Comparison of ENCODE assay signal across 1 cellular context in the genomic region with DNA sequence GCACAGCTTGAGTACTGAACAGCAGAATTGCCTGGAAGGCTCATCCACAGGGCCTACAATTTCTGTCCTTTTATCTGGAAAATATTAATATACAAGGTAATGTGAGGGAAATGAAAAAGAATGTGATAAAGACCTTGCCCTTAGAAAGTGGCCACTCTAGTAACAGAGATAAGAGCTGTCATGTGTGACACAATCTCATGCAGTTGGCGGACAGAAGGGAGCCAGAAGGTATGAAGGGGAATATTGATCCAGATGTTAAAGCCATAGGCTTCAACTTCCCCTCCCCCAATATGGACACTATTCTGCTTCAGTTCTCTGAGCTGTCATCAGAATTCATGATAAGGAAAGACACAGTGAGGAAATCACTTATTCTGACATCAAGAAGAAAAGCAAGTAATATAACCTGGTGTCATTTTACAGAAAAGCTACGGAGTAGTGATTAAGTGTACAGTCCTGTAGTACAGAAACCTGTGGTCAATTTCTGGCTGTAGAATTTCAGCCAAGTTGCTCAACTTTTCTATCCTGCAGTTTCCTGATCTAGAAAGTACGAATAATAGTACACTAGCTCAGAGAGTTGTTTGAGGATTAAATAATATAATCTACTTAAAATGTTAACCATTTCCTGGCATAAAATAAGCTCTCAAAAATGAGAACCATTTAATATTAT.
TF ChIP-seq lines count a peak whose summit lies in the region.

No MANE protein-coding gene starts in this region.

TF ChIP-seq in HepG2, 621 proteins besides CTCF, POLR2A, EP300 and RAD21 (continued from another document):
- TF ChIP-seq, protein P1, sequence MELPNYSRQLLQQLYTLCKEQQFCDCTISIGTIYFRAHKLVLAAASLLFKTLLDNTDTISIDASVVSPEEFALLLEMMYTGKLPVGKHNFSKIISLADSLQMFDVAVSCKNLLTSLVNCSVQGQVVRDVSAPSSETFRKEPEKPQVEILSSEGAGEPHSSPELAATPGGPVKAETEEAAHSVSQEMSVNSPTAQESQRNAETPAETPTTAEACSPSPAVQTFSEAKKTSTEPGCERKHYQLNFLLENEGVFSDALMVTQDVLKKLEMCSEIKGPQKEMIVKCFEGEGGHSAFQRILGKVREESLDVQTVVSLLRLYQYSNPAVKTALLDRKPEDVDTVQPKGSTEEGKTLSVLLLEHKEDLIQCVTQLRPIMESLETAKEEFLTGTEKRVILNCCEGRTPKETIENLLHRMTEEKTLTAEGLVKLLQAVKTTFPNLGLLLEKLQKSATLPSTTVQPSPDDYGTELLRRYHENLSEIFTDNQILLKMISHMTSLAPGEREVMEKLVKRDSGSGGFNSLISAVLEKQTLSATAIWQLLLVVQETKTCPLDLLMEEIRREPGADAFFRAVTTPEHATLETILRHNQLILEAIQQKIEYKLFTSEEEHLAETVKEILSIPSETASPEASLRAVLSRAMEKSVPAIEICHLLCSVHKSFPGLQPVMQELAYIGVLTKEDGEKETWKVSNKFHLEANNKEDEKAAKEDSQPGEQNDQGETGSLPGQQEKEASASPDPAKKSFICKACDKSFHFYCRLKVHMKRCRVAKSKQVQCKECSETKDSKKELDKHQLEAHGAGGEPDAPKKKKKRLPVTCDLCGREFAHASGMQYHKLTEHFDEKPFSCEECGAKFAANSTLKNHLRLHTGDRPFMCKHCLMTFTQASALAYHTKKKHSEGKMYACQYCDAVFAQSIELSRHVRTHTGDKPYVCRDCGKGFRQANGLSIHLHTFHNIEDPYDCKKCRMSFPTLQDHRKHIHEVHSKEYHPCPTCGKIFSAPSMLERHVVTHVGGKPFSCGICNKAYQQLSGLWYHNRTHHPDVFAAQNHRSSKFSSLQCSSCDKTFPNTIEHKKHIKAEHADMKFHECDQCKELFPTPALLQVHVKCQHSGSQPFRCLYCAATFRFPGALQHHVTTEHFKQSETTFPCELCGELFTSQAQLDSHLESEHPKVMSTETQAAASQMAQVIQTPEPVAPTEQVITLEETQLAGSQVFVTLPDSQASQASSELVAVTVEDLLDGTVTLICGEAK (IDR thresholded peaks at IDR 0.05) = no peak
- TF ChIP-seq, protein P1 (CRISPR knock-in tag; IDR thresholded peaks at IDR 0.05) = no peak
TF ChIP-seq in HepG2: peak in this region for 0.
